1 cellular context compared by ENCODE assay signal in the genomic region with DNA sequence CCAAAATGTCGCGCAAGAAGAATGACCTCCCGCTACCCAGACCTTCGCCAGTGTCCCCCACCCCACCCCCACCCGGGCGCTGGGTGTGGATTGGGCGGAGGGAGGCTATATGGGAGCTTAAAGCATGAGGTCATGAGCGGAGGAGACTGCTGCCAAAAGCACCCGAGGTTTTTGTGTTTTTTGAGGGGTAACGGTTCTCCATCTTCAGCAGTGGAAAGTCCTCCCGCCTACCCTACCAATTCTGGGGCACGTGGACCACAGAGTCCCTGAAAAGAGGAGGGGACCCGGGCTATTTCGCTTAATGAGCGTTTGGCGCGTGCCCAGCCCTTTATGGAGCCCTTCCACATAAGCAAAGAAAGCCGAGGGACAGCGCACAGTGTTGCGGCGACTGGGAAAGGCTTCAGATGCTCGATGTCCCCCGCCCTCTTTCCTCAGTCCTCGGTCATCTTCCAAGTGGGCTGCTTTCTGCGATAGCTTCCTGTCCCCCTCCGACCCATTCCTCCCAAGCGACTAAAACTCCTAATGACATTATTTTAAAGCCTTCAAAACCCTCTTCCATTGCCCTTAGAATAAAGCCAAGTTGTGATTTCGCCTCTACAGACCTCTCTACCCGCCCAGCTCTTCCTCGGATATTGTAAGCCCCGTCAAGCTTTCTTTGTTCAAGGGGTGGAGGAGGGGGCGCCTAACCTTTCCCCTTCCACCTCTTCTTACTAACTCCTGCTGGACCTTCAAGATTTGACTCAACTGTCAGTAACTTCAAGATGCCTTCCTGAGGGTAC.
TF ChIP-seq lines count a peak whose summit lies in the region.

No MANE protein-coding gene starts in this region.

TF ChIP-seq in SK-N-SH treated with all-trans-retinoic acid at 6 μM for 48 hours, 23 proteins besides CTCF, POLR2A, EP300 and RAD21 (continued from another document):
- TF ChIP-seq GLIS3 (CRISPR knock-in tag; IDR thresholded peaks at IDR 0.05) (no peak), TOX (CRISPR knock-in tag; IDR thresholded peaks at IDR 0.05; ENCODE audit: borderline replicate concordance) (no peak), ARNTL (CRISPR knock-in tag; IDR thresholded peaks at IDR 0.05; ENCODE audit: borderline replicate concordance, low read depth) (no peak), TCF4 (CRISPR knock-in tag; IDR thresholded peaks at IDR 0.05; ENCODE audit: borderline replicate concordance) (no peak), ZFP3 (CRISPR knock-in tag; IDR thresholded peaks at IDR 0.05) (no peak), OSR1 (CRISPR knock-in tag; IDR thresholded peaks at IDR 0.05) (no peak), CSDC2 (CRISPR knock-in tag; IDR thresholded peaks at IDR 0.05) (no peak), ZNF70 (CRISPR knock-in tag; IDR thresholded peaks at IDR 0.05) (no peak), ISL1 (CRISPR knock-in tag; IDR thresholded peaks at IDR 0.05) (no peak), PPARA (CRISPR knock-in tag; IDR thresholded peaks at IDR 0.05; ENCODE audit: borderline replicate concordance) (no peak), BACH2 (CRISPR knock-in tag; IDR thresholded peaks at IDR 0.05; ENCODE audit: borderline replicate concordance) (no peak), ZC3H10 (CRISPR knock-in tag; IDR thresholded peaks at IDR 0.05) (no peak), SNAI2 (CRISPR knock-in tag; IDR thresholded peaks at IDR 0.05) (no peak)
TF ChIP-seq in SK-N-SH treated with all-trans-retinoic acid at 6 μM for 48 hours: peak in this region for 0.
